ENCODE assay signal across 8 cellular contexts in genomic region chr14:102509744-102510615, GRCh38. TPM values are rescaled to one million over a fixed set of nuclear protein-coding genes. Genes with fewer than 3 reads are reported as not detected.
A peak's percentile ranks its signal among the peaks of the same experiment; 100 is the strongest.
DNase-seq lines count a peak whose midpoint lies in the region; ATAC-seq and TF ChIP-seq lines count a peak whose summit lies in the region.

A gene with protein sequence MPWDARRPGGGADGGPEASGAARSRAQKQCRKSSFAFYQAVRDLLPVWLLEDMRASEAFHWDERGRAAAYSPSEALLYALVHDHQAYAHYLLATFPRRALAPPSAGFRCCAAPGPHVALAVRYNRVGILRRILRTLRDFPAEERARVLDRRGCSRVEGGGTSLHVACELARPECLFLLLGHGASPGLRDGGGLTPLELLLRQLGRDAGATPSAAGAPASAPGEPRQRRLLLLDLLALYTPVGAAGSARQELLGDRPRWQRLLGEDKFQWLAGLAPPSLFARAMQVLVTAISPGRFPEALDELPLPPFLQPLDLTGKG (minus strand): TSS chr14:102509776. CDS start chr14:102507889, 1,887 bp downstream.

- no peaks in the 10 kb centered on the region for H3K9me3 ChIP-seq in liver (ENCODE audit: control insufficient read depth in 4 of 4, low read length in 3 of 4)

- peak within 1 kb of the TSS; percentile 71 to 89 for H3K27ac ChIP-seq in liver (ENCODE audit: low read depth in 1 of 2, low read length in 2 of 2)

- H3K9ac ChIP-seq in liver (ENCODE audit: low read depth in 1 of 2, low read length in 2 of 2) = peak within 1 kb of the TSS in 1 of 2 donors; percentile 61

- peak within 1 kb of the TSS; percentile 54 for H3K27ac Mint-ChIP-seq in activated CD4-positive, alpha-beta memory T cell treated with anti-CD3 and anti-CD28 coated beads for 36 hours

- POLR2A ChIA-PET in activated CD4-positive, alpha-beta memory T cell treated with anti-CD3 and anti-CD28 coated beads for 36 hours (lab: Charles Lee) = interaction anchor here (0.7 to 0.8 kb wide), 3 partner anchors 8 to 823 kb away, joined by 3 to 4 read pairs (median 3); no protein-coding TSS in a partner anchor

- H3K27me3 Mint-ChIP-seq in activated CD4-positive, alpha-beta memory T cell treated with anti-CD3 and anti-CD28 coated beads for 36 hours = no peaks in the 10 kb centered on the region

- TF ChIP-seq RAD21 in liver (IDR thresholded peaks at IDR 0.05) = no peak

- no peak for TF ChIP-seq CTCF in liver (IDR thresholded peaks at IDR 0.05; ENCODE audit: low read depth, low read length, missing input control)

- H3K36me3 ChIP-seq in liver (ENCODE audit: control insufficient read depth in 4 of 4, insufficient read depth in 3 of 4, low read depth in 1 of 4, low read length in 3 of 4) = peaks cover 0 to 3% (median 0%) of the 10 kb centered on the region in 4 donors

- peak; percentile 87 to 91 for DNase-seq in AML-193 (lab: John Stamatoyannopoulos, UW)
- peak; percentile 95 for DNase-seq in NCI-H748 (lab: John Stamatoyannopoulos, UW; ENCODE audit: unreplicated experiment)
- DNase-seq in activated CD4-positive, alpha-beta memory T cell treated with anti-CD3 and anti-CD28 coated beads for 36 hours = peak; percentile 94
- peak; percentile 77 to 95 for DNase-seq in dermis microvascular lymphatic vessel endothelial cell (ENCODE audit: low read depth in 2 of 2)
- peak; percentile 85 for DNase-seq in stimulated activated CD4-positive, alpha-beta T cell treated with anti-CD3 and anti-CD28 coated beads, Interleukin-2, amount 100 ng/mL, for 4 hours (ENCODE audit: low read depth)

- H3K4me1 Mint-ChIP-seq in activated CD4-positive, alpha-beta memory T cell treated with anti-CD3 and anti-CD28 coated beads for 36 hours (ENCODE audit: low read depth) = peaks cover 10% of the 10 kb centered on the region

- peak within 1 kb of the TSS; percentile 49 to 75 (median 70) for H3K4me3 ChIP-seq in liver (ENCODE audit: low read depth in 1 of 3, low read length in 3 of 3)

- ATAC-seq in GM19324 (IDR thresholded peaks at IDR 0.05; ENCODE audit: low FRiP score, unreplicated experiment) = peak; percentile 81
- peak; percentile 54 for ATAC-seq in HG03457 (IDR thresholded peaks at IDR 0.05; ENCODE audit: unreplicated experiment)

- CTCF ChIA-PET in activated CD4-positive, alpha-beta memory T cell treated with anti-CD3 and anti-CD28 coated beads for 36 hours (lab: Charles Lee) = interaction anchor here (0.9 to 2.3 kb wide), 2 partner anchors 14 to 71 kb away, joined by 4 to 18 read pairs; no protein-coding TSS in a partner anchor

- intact Hi-C loops in activated CD4-positive, alpha-beta memory T cell treated with anti-CD3 and anti-CD28 coated beads for 36 hours (cut with micrococcal nuclease) = loop anchor here (1.0 to 10.0 kb wide), 2 partner anchors 145 to 192 kb away; partner anchors contain the start of genes CINP and TECPR2

- peaks cover 4% of the 10 kb centered on the region for H3K36me3 Mint-ChIP-seq in activated CD4-positive, alpha-beta memory T cell treated with anti-CD3 and anti-CD28 coated beads for 36 hours

- no peaks in the 10 kb centered on the region for H3K27me3 ChIP-seq in liver (ENCODE audit: control insufficient read depth in 4 of 4, insufficient read depth in 4 of 4, low read length in 3 of 4)

- H3K4me3 Mint-ChIP-seq in activated CD4-positive, alpha-beta memory T cell treated with anti-CD3 and anti-CD28 coated beads for 36 hours = peak within 1 kb of the TSS; percentile 78

- 6% methylated on average over 91 of the region's 91 CpGs for WGBS in liver

- H3K9me3 Mint-ChIP-seq in activated CD4-positive, alpha-beta memory T cell treated with anti-CD3 and anti-CD28 coated beads for 36 hours = no peaks in the 10 kb centered on the region

- peaks cover 0 to 5% (median 3%) of the 10 kb centered on the region in 4 donors for H3K4me1 ChIP-seq in liver (ENCODE audit: control insufficient read depth in 4 of 4, insufficient read depth in 4 of 4, low read length in 3 of 4)

TF ChIP-seq in liver, 16 proteins besides CTCF, POLR2A, EP300 and RAD21:
- TF ChIP-seq RXRA (IDR thresholded peaks at IDR 0.05) (peak in 1 of 2 donors; percentile 7), REST (IDR thresholded peaks at IDR 0.05) (no peak)

RNA-seq across cellular contexts. Expression of the gene that starts here (rescaled TPM):
- 10 to 100 TPM; 15.2 to 17.5 TPM for total RNA-seq in activated CD4-positive, alpha-beta memory T cell treated with anti-CD3 and anti-CD28 coated beads for 36 hours
- total RNA-seq in dermis microvascular lymphatic vessel endothelial cell (3.7 and 8.3 TPM in 2 replicates), liver (10 to 100 TPM; 11.5 to 67.5 TPM)
- 1 to 10 TPM; 1.5 to 3.6 TPM for polyA plus RNA-seq in liver

Comparison
In these comparisons a context has a peak if more than half of its experiments do, and no peak if none do; other contexts are left out.
1. Peak in every context shown above with its lines: DNase-seq, ATAC-seq, H3K4me3 ChIP-seq and H3K27ac ChIP-seq.